In the genomic region with DNA sequence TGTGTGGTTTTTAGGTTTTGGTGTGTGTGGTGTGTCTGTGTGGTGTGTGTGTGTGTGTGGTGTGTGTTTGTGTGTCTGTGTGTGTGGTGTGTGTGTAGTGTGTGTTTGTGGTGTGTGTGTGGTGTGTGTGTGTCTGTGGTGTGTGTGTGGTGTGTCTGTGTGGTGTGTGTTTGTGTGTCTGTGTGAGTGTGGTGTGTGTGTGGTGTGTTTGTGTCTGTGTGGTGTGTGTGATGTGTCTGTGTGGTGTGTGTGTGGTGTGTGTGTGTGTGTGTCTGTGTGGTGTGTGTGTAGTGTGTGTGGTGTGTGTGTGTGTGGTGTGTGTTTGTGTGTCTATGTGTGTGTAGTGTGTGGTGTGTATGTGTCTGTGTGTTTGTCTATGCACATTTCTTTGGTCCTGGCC, we compare ENCODE assay signal across 1 cellular context.
TF ChIP-seq lines count a peak whose summit lies in the region.

No MANE protein-coding gene starts in this region.

TF ChIP-seq in GM12878, 131 proteins besides CTCF, POLR2A, EP300 and RAD21:
- TF ChIP-seq CEBPZ (IDR thresholded peaks at IDR 0.05; ENCODE audit: low read depth, low read length): no peak
- TF ChIP-seq YY1 (IDR thresholded peaks at IDR 0.05; ENCODE audit: low read depth, low read length): no peak
- no peak for TF ChIP-seq BHLHE40 (IDR thresholded peaks at IDR 0.05; ENCODE audit: borderline replicate concordance in 1 of 2, low read depth in 2 of 2, low read length in 1 of 2)
- no peak for TF ChIP-seq SUZ12 (IDR thresholded peaks at IDR 0.05; ENCODE audit: unreplicated experiment)
- no peak for TF ChIP-seq RFX5 (IDR thresholded peaks at IDR 0.05; ENCODE audit: low read depth, low read length)
- TF ChIP-seq, protein P1, sequence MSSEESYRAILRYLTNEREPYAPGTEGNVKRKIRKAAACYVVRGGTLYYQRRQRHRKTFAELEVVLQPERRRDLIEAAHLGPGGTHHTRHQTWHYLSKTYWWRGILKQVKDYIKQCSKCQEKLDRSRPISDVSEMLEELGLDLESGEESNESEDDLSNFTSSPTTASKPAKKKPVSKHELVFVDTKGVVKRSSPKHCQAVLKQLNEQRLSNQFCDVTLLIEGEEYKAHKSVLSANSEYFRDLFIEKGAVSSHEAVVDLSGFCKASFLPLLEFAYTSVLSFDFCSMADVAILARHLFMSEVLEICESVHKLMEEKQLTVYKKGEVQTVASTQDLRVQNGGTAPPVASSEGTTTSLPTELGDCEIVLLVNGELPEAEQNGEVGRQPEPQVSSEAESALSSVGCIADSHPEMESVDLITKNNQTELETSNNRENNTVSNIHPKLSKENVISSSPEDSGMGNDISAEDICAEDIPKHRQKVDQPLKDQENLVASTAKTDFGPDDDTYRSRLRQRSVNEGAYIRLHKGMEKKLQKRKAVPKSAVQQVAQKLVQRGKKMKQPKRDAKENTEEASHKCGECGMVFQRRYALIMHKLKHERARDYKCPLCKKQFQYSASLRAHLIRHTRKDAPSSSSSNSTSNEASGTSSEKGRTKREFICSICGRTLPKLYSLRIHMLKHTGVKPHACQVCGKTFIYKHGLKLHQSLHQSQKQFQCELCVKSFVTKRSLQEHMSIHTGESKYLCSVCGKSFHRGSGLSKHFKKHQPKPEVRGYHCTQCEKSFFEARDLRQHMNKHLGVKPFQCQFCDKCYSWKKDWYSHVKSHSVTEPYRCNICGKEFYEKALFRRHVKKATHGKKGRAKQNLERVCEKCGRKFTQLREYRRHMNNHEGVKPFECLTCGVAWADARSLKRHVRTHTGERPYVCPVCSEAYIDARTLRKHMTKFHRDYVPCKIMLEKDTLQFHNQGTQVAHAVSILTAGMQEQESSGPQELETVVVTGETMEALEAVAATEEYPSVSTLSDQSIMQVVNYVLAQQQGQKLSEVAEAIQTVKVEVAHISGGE (CRISPR knock-in tag; IDR thresholded peaks at IDR 0.05): no peak
- no peak for TF ChIP-seq LARP7 (IDR thresholded peaks at IDR 0.05)
- TF ChIP-seq JUNB (IDR thresholded peaks at IDR 0.05): no peak
TF ChIP-seq in GM12878: peak in this region for 0.
